8 cellular contexts compared by ENCODE assay signal in genomic region chr1:44354840-44355581, GRCh38. TPM values are rescaled to one million over a fixed set of nuclear protein-coding genes. Genes with fewer than 3 reads are reported as not detected.
DNase-seq lines count a peak whose midpoint lies in the region; ATAC-seq and TF ChIP-seq lines count a peak whose summit lies in the region.

Gene ERI3, minus strand, starts transcription at chr1:44355257. Its CDS starts 231 bp downstream, at chr1:44355026.

- no peak for TF ChIP-seq CTCF in IMR-90 (conservative IDR thresholded peaks at IDR 0.05; ENCODE audit: low read depth, low read length)

- TF ChIP-seq RAD21 in IMR-90 (IDR thresholded peaks at IDR 0.05; ENCODE audit: low read length): no peak

- H3K4ac ChIP-seq in IMR-90 (ENCODE audit: low read depth, low read length): peak within 1 kb of the TSS; percentile 67

- CTCF ChIA-PET in IMR-90 (lab: Yijun Ruan, JAX): interaction anchor here (0.9 kb wide), 1 partner anchor 26 kb away, joined by 3 read pairs; no protein-coding TSS in a partner anchor

- peak within 1 kb of the TSS; percentile 81 for H3K4me3 ChIP-seq in IMR-90 (ENCODE audit: insufficient read depth, low read depth, low read length)

- H3K23ac ChIP-seq in IMR-90 (ENCODE audit: low read depth, low read length): peak within 1 kb of the TSS; percentile 48

- peak within 1 kb of the TSS; percentile 31 for H2BK5ac ChIP-seq in IMR-90 (ENCODE audit: low read depth, low read length, poor library complexity, severe bottlenecking)

- H3K4me1 ChIP-seq in IMR-90 (ENCODE audit: control insufficient read depth, insufficient read depth, low read length): peaks cover 3% of the 10 kb centered on the region

- H3K27me3 ChIP-seq in IMR-90 (ENCODE audit: control insufficient read depth, insufficient read depth, low read length): no peaks in the 10 kb centered on the region

- H3K79me1 ChIP-seq in IMR-90 (ENCODE audit: low read depth in 1 of 2, low read length in 2 of 2): peaks cover 24 to 30% of the 10 kb centered on the region in 2 experiments

- H3K9me3 ChIP-seq in IMR-90 (ENCODE audit: control insufficient read depth, insufficient read depth, low read length): no peaks in the 10 kb centered on the region

- BruUV-seq in IMR-90 (replicated peaks; lab: Mats Ljungman, UMichigan): no TSS peak

- peak within 1 kb of the TSS; percentile 41 for H3K27ac ChIP-seq in IMR-90 (ENCODE audit: insufficient read depth, low read length)

- H3K56ac ChIP-seq in IMR-90 (ENCODE audit: extremely low read depth, insufficient read depth, low read length): no peak within 1 kb of the TSS; the same call in 1 of the 2 replicates

- peak within 1 kb of the TSS; percentile 61 for H3K9ac ChIP-seq in IMR-90 (ENCODE audit: low read depth, low read length)

- H3K18ac ChIP-seq in IMR-90 (ENCODE audit: low read depth, low read length): 0 out of 2 replicates have a peak within 1 kb of the TSS, but pooled peaks have one; percentile 7

- intact Hi-C loops in IMR-90 (cut with micrococcal nuclease): loop anchor here (2.0 kb wide), 1 partner anchor 26 kb away; no protein-coding TSS in a partner anchor

- H3K36me3 ChIP-seq in IMR-90 (ENCODE audit: control insufficient read depth, insufficient read depth, low read length): no peaks in the 10 kb centered on the region

- peak within 1 kb of the TSS; percentile 100 for H3K4me2 ChIP-seq in IMR-90 (ENCODE audit: low read depth, low read length)

- no peaks in the 10 kb centered on the region for H4K20me1 ChIP-seq in IMR-90 (ENCODE audit: insufficient read depth, low read length)

- no peak within 1 kb of the TSS; the same call in 1 of the 2 replicates for H2BK20ac ChIP-seq in IMR-90 (ENCODE audit: low read depth, low read length)

- 0% methylated on average over 43 of the region's 65 CpGs; no CpG with 5 or more reads in 1 of the 2 experiments for whole genome bisulfite sequencing in IMR-90 (ENCODE audit: extremely low coverage in 2 of 2, insufficient read length in 1 of 2), 2 experiments

- in situ Hi-C loops in IMR-90 (cut with MboI; ENCODE audit: low sequenced_read_pairs): no loop called here

- POLR2A ChIA-PET in IMR-90 (lab: Charles Lee; ENCODE audit: unreplicated experiment): no interaction called here

- H2BK120ac ChIP-seq in IMR-90 (ENCODE audit: low read depth, low read length): peak within 1 kb of the TSS; percentile 20

- peak within 1 kb of the TSS; percentile 98 for H4K5ac ChIP-seq in IMR-90 (ENCODE audit: low read depth, low read length)

- peak; percentile 99 for DNase-seq in DMS 273 (lab: John Stamatoyannopoulos, UW; ENCODE audit: unreplicated experiment)
- peak; percentile 96 for DNase-seq in IMR-90
- peak; percentile 98 for DNase-seq in OCI-M1 (lab: John Stamatoyannopoulos, UW)
- peak; percentile 94 for DNase-seq in activated T-cell treated with anti-CD3 and anti-CD28 coated beads for 24 hours (ENCODE audit: low read depth)
- peak; percentile 98 for DNase-seq in epidermal melanocyte (ENCODE audit: insufficient read length, low spot score)
- DNase-seq in middle frontal gyrus (ENCODE audit: extremely low spot score, low spot score): peak; percentile 98
- peak; percentile 92 for DNase-seq in stimulated activated CD8-positive, alpha-beta memory T cell treated with anti-CD3 and anti-CD28 coated beads, Interleukin-2, amount 100 ng/mL, for 48 hours (ENCODE audit: low read depth in 2 of 2)

- peak; percentile 84 for TF ChIP-seq POLR2A in IMR-90 (IDR thresholded peaks at IDR 0.05; ENCODE audit: low read depth, low read length)

- peak within 1 kb of the TSS; percentile 20 for H4K91ac ChIP-seq in IMR-90 (ENCODE audit: insufficient read depth, low read depth, low read length)

- peak within 1 kb of the TSS; percentile 85 for H3K14ac ChIP-seq in IMR-90 (replicated peaks; ENCODE audit: low read depth, low read length)

- 0 out of 2 replicates have a peak within 1 kb of the TSS, but pooled peaks have one; percentile 31 for H2AK5ac ChIP-seq in IMR-90 (ENCODE audit: low read depth, low read length)

- peak within 1 kb of the TSS; percentile 16; the same call in 1 of the 3 replicates for H2BK15ac ChIP-seq in IMR-90 (ENCODE audit: low read depth, low read length)

- ATAC-seq in GM21528 (IDR thresholded peaks at IDR 0.05; ENCODE audit: low FRiP score, unreplicated experiment) (peak; percentile 93), IMR-90 (ENCODE audit: low read depth) (peak; percentile 100)

- peak within 1 kb of the TSS; percentile 98 to 99 for H4K8ac ChIP-seq in IMR-90 (ENCODE audit: low read depth in 2 of 2, low read length in 2 of 2)

- H2AFZ ChIP-seq in IMR-90 (replicated peaks; ENCODE audit: low read length, poor library complexity): peak within 1 kb of the TSS; percentile 93

- dilution Hi-C loops in IMR-90 (cut with HindIII; ENCODE audit: low sequenced_read_pairs, unreplicated experiment): no loop called here

- peak within 1 kb of the TSS; percentile 86 for H2AK9ac ChIP-seq in IMR-90 (replicated peaks; ENCODE audit: low read depth, low read length, poor library complexity)

- H3K9me1 ChIP-seq in IMR-90 (ENCODE audit: insufficient read depth, low read length): peaks cover 8% of the 10 kb centered on the region

TF ChIP-seq in IMR-90, 13 proteins besides CTCF, POLR2A, EP300 and RAD21:
- no peak for TF ChIP-seq NFE2L2 (IDR thresholded peaks at IDR 0.05; ENCODE audit: low read depth, low read length)
- no peak for TF ChIP-seq RFX5 (IDR thresholded peaks at IDR 0.05; ENCODE audit: low read depth, low read length)
- no peak for TF ChIP-seq MAZ (IDR thresholded peaks at IDR 0.05; ENCODE audit: borderline replicate concordance, low read depth, low read length)
- no peak for TF ChIP-seq MAFK (IDR thresholded peaks at IDR 0.05; ENCODE audit: low read depth, low read length)
- TF ChIP-seq MXI1 (IDR thresholded peaks at IDR 0.05; ENCODE audit: borderline replicate concordance, low read depth, low read length): peak; percentile 90; the same call in 1 of the 2 replicates
- no peak for TF ChIP-seq RCOR1 (IDR thresholded peaks at IDR 0.05; ENCODE audit: insufficient replicate concordance, low read length)
- no peak for TF ChIP-seq CHD1 (IDR thresholded peaks at IDR 0.05; ENCODE audit: low read depth, low read length)
- TF ChIP-seq SMC3 (IDR thresholded peaks at IDR 0.05; ENCODE audit: low read depth, low read length): no peak
- TF ChIP-seq, protein P1, sequence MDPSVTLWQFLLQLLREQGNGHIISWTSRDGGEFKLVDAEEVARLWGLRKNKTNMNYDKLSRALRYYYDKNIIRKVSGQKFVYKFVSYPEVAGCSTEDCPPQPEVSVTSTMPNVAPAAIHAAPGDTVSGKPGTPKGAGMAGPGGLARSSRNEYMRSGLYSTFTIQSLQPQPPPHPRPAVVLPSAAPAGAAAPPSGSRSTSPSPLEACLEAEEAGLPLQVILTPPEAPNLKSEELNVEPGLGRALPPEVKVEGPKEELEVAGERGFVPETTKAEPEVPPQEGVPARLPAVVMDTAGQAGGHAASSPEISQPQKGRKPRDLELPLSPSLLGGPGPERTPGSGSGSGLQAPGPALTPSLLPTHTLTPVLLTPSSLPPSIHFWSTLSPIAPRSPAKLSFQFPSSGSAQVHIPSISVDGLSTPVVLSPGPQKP (IDR thresholded peaks at IDR 0.05; ENCODE audit: borderline replicate concordance, low read depth, low read length): no peak
- TF ChIP-seq, protein P2, sequence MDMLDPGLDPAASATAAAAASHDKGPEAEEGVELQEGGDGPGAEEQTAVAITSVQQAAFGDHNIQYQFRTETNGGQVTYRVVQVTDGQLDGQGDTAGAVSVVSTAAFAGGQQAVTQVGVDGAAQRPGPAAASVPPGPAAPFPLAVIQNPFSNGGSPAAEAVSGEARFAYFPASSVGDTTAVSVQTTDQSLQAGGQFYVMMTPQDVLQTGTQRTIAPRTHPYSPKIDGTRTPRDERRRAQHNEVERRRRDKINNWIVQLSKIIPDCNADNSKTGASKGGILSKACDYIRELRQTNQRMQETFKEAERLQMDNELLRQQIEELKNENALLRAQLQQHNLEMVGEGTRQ (IDR thresholded peaks at IDR 0.05; ENCODE audit: low read depth, low read length): 0 out of 2 replicates have a peak, but pooled peaks have one; percentile 12
- TF ChIP-seq CEBPB (IDR thresholded peaks at IDR 0.05; ENCODE audit: low read depth, low read length): no peak
- peak; percentile 73 for TF ChIP-seq FOS (IDR thresholded peaks at IDR 0.05; ENCODE audit: low read depth, low read length)
- TF ChIP-seq BHLHE40 (IDR thresholded peaks at IDR 0.05; ENCODE audit: low read depth, low read length): no peak

RNA-seq across cellular contexts. Expression of gene ERI3, which starts in this region (rescaled TPM):
- 55.3 and 56.6 TPM in 2 replicates for total RNA-seq in IMR-90 (2012; rRNA removed)
- polyA plus RNA-seq in IMR-90 (2012; rRNA removed): 70.9 and 75.7 TPM in 2 replicates
- polyA plus RNA-seq in IMR-90 (2012; cell fraction: cytosol; rRNA removed): 52.8 and 73.8 TPM in 2 replicates
- polyA plus RNA-seq in IMR-90 (2012; cell fraction: nucleus; rRNA removed; ENCODE audit: low replicate concordance): 48.1 and 65.7 TPM in 2 replicates

Comparison
In these comparisons a context has a peak if more than half of its experiments do, and no peak if none do; other contexts are left out.
1. Peak in every context shown above with its lines: DNase-seq, ATAC-seq, H3K4me3 ChIP-seq and H3K27ac ChIP-seq.